ENCODE assay signal across 8 cellular contexts in genomic region chr1:179229214-179230140, GRCh38. TPM values are rescaled to one million over a fixed set of nuclear protein-coding genes. Genes with fewer than 3 reads are reported as not detected.
DNase-seq lines count a peak whose midpoint lies in the region; ATAC-seq, FAIRE-seq and TF ChIP-seq lines count a peak whose summit lies in the region.

ABL2 (minus strand) TSS chr1:179229677; CDS start chr1:179229397, 280 bp downstream.

- H3K9me3 ChIP-seq in DND-41 (ENCODE audit: insufficient read depth, low read length, severe bottlenecking) (no peaks in the 10 kb centered on the region), T-helper 17 cell (ENCODE audit: control insufficient read depth, low read length, poor library complexity, severe bottlenecking) (no peaks in the 10 kb centered on the region), astrocyte (ENCODE audit: insufficient read depth, low read depth, low read length) (no peaks in the 10 kb centered on the region)

- TF ChIP-seq CTCF in DND-41 (IDR thresholded peaks at IDR 0.05; ENCODE audit: borderline replicate concordance, extremely low read depth, low read length, poor library complexity, severe bottlenecking) (no peak), LNCaP clone FGC (IDR thresholded peaks at IDR 0.05; ENCODE audit: control insufficient read depth, extremely low read depth, insufficient read depth) (no peak), astrocyte (IDR thresholded peaks at IDR 0.05; ENCODE audit: insufficient read depth, low read depth, low read length) (no peak)

- no peaks in the 10 kb centered on the region for H3K36me3 ChIP-seq in DND-41 (ENCODE audit: insufficient read depth, low read length)
- H3K36me3 ChIP-seq in astrocyte (ENCODE audit: insufficient read depth, low read length): peaks cover 3% of the 10 kb centered on the region

- H3K4me2 ChIP-seq in DND-41 (ENCODE audit: insufficient read depth, low read length) (peak within 1 kb of the TSS; percentile 79), astrocyte (ENCODE audit: low read length) (peak within 1 kb of the TSS; percentile 100)

- H3K4me3 Mint-ChIP-seq in T-helper 17 cell (peak within 1 kb of the TSS; percentile 97), astrocyte (ENCODE audit: unreplicated experiment) (peak within 1 kb of the TSS; percentile 98)

- ATAC-seq in DND-41 (ENCODE audit: insufficient read depth, low read depth) (peak; percentile 77), GM21717 (IDR thresholded peaks at IDR 0.05; ENCODE audit: unreplicated experiment) (peak; percentile 70), T-helper 17 cell (peak; percentile 76)

- H3K4me1 Mint-ChIP-seq in T-helper 17 cell (peaks cover 27% of the 10 kb centered on the region), astrocyte (ENCODE audit: low read depth, unreplicated experiment) (peaks cover 21% of the 10 kb centered on the region)

- FAIRE-seq in astrocyte (lab: Jason Lieb, UNC): no peak

- H3K79me2 ChIP-seq in DND-41 (ENCODE audit: insufficient read depth, low read length) (peaks cover 34% of the 10 kb centered on the region), astrocyte (ENCODE audit: insufficient read depth, low read length) (peaks cover 42% of the 10 kb centered on the region)

- no peaks in the 10 kb centered on the region for H3K27me3 ChIP-seq in DND-41 (ENCODE audit: insufficient read depth, low read length, poor library complexity)
- no peaks in the 10 kb centered on the region for H3K27me3 ChIP-seq in astrocyte (ENCODE audit: insufficient read depth, low read length)

- H3K27me3 Mint-ChIP-seq in T-helper 17 cell (no peaks in the 10 kb centered on the region), astrocyte (ENCODE audit: low read depth, unreplicated experiment) (no peaks in the 10 kb centered on the region)

- H3K9me3 Mint-ChIP-seq in astrocyte (ENCODE audit: unreplicated experiment): no peaks in the 10 kb centered on the region

- H3K4me3 ChIP-seq in DND-41 (ENCODE audit: low read depth in 1 of 2, low read length in 2 of 2) (peak within 1 kb of the TSS; percentile 89 to 91; a peak in 3 of 4 replicates), LNCaP clone FGC (ENCODE audit: low read depth, low read length) (peak within 1 kb of the TSS; percentile 87), astrocyte (ENCODE audit: insufficient read depth, low read depth, low read length) (peak within 1 kb of the TSS; percentile 91), skeletal muscle cell (ENCODE audit: low read depth, low read length) (peak within 1 kb of the TSS; percentile 86)

- H3K9ac ChIP-seq in DND-41 (ENCODE audit: low read depth, low read length) (peak within 1 kb of the TSS; percentile 93), astrocyte (ENCODE audit: low read length) (peak within 1 kb of the TSS; percentile 91)

- H2AFZ ChIP-seq in DND-41 (ENCODE audit: low read depth, low read length): peak within 1 kb of the TSS; percentile 98
- peak within 1 kb of the TSS; percentile 89 for H2AFZ ChIP-seq in astrocyte (ENCODE audit: low read depth, low read length)

- peaks cover 3% of the 10 kb centered on the region for H3K36me3 Mint-ChIP-seq in T-helper 17 cell (ENCODE audit: low read depth)
- no peaks in the 10 kb centered on the region for H3K36me3 Mint-ChIP-seq in astrocyte (ENCODE audit: low read depth, unreplicated experiment)

- peak within 1 kb of the TSS; percentile 82 for H3K27ac Mint-ChIP-seq in T-helper 17 cell
- peak within 1 kb of the TSS; percentile 89 for H3K27ac Mint-ChIP-seq in astrocyte (ENCODE audit: unreplicated experiment)

- DNase-seq in DND-41: peak; percentile 71
- DNase-seq in LNCaP clone FGC (ENCODE audit: low read depth): peak; percentile 15
- peak; percentile 18 to 55 (median 53) for DNase-seq in T-helper 17 cell
- DNase-seq in astrocyte (ENCODE audit: low read depth): no peak
- peak in 44 of 51 donors; percentile 9 to 77 (median 46) for DNase-seq in hypothalamus (lab: John Stamatoyannopoulos, UW)
- DNase-seq in skeletal muscle cell (ENCODE audit: low read depth): no peak
- DNase-seq in DMS114 treated with DMSO at 0.1 percent for 48 hours (lab: John Stamatoyannopoulos, UW; ENCODE audit: unreplicated experiment): no peak

- H4K20me1 ChIP-seq in DND-41 (ENCODE audit: insufficient read depth, low read length): no peaks in the 10 kb centered on the region
- H4K20me1 ChIP-seq in astrocyte (ENCODE audit: insufficient read depth, low read length): peaks cover 34% of the 10 kb centered on the region

- H3K27ac ChIP-seq in DND-41 (ENCODE audit: low read length): peak within 1 kb of the TSS; percentile 65
- peak within 1 kb of the TSS; percentile 92 for H3K27ac ChIP-seq in astrocyte (ENCODE audit: low read depth, low read length)

- peaks cover 23% of the 10 kb centered on the region for H3K4me1 ChIP-seq in DND-41 (ENCODE audit: insufficient read depth, low read length)
- H3K4me1 ChIP-seq in astrocyte (ENCODE audit: insufficient read depth, low read length): peaks cover 30% of the 10 kb centered on the region

RNA-seq across cellular contexts. Expression of gene ABL2, which starts in this region (rescaled TPM):
- total RNA-seq in T-helper 17 cell: 10 to 100 TPM; 12.5 to 15.3 TPM
- 71.6 and 110 TPM in 2 replicates for total RNA-seq in astrocyte

Comparison
In these comparisons a context has a peak if more than half of its experiments do, and no peak if none do; other contexts are left out.
1. DNase-seq: peak in DND-41 (single experiment), LNCaP clone FGC (single experiment), T-helper 17 cell (3 of 3) and hypothalamus (44 of 51); none in astrocyte (single experiment), skeletal muscle cell (single experiment) and DMS114 treated with DMSO at 0.1 percent for 48 hours (single experiment).
2. Peak in every context shown above with its lines, with median percentiles within 50 percentile points of each other: ATAC-seq and H3K4me3 ChIP-seq.